ENCODE assay signal across 7 cellular contexts in the genomic region with DNA sequence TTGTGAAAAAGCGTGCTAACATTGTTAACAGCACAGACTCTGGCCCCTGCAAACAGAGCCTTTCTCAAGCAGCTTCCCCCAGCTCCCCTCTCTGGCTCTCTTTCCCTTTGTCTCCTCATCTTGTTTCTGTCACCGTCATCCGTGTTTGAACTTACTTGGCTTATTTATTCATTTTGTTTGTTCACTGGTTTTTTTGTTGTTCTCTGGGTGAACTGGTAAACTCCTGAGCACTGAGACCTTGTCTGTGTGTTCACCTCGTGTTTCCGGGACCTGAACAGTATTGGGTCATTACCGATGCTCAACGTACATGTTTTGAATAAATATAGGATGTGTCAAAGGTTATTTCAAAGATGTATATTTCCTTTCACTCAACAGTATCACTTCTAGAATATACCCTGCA.
"Had no signal": no experiment of that assay in that cellular context is flagged by ENCODE, and none has a peak within 500 bp of the region (broad histone marks: within the 10 kb centered on the region; RNA-seq: fewer than 3 reads in every experiment).

No MANE protein-coding gene starts in this region.

- H3K4me2 ChIP-seq: KMS-11 had no signal

- DNase-seq: IMR-90, KBM-7, KG1 had no signal

- H3K27ac ChIP-seq: HL-60, KMS-11 had no signal

- ATAC-seq: K562 had no signal

- FAIRE-seq: HTR-8/SVneo, K562 had no signal

- H3K4me3 ChIP-seq: K562 had no signal

- H3K9ac ChIP-seq: KMS-11 had no signal
